ENCODE assay signal across 30 cellular contexts in the genomic region with DNA sequence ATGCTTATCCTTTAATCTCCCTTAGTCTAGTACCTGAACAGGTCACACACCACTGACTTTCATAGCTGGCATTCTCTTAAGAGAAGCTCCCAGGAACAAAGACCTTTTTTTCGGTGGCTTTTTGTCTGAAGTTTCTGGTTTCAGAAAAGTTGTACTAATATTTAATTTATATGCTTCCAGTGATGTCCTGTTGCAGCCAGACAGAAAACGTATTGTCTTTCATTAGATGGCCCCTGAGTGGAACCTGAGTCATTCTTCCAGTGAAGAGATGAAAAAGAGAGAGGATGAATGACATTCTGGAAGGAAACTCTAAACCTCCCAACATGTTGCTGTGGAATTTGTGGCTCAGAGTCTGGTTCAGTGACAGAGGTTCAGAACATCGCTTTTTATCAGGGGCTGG.
"Had no signal": no experiment of that assay in that cellular context is flagged by ENCODE, and none has a peak within 500 bp of the region (broad histone marks: within the 10 kb centered on the region; RNA-seq: fewer than 3 reads in every experiment).

No MANE protein-coding gene starts in this region.

- H3K4me3 Mint-ChIP-seq: dendritic cell treated with granulocyte-macrophage colony-stimulating factor and Interleukin-4, amounts not matched to agents 40 ng/mL and 50 ng/mL, for 4 days; mesothelial cell of epicardium; naive B cell; natural killer cell treated with Interleukin-12 subunit alpha and Interleukin-12 subunit beta and Interleukin-15 and Interleukin-18, amount 100 ng/mL, for 72 hours; neural progenitor cell; stimulated activated effector memory CD8-positive, alpha-beta T cell treated with anti-CD3 and anti-CD28 coated beads, Interleukin-12 subunit alpha, Interleukin-12 subunit beta, amount 100 ng/mL, for 72 hours had no signal

- H3K4me2 ChIP-seq: hepatocyte, neural progenitor cell, smooth muscle cell had no signal

- H3K4me3 ChIP-seq: colonic mucosa, esophagus muscularis mucosa, gastroesophageal sphincter, heart left ventricle, hepatocyte, left lung, mucosa of descending colon, neural progenitor cell, ovary, smooth muscle cell, stomach, thyroid gland, upper lobe of right lung, vagina had no signal

- H3K27ac ChIP-seq: colonic mucosa, esophagus muscularis mucosa, foreskin keratinocyte, gastroesophageal sphincter, heart left ventricle, hepatocyte, left lung, neural progenitor cell, ovary, stomach, thyroid gland, upper lobe of right lung, vagina had no signal

- H3K27ac Mint-ChIP-seq: dendritic cell treated with granulocyte-macrophage colony-stimulating factor and Interleukin-4, amounts not matched to agents 40 ng/mL and 50 ng/mL, for 4 days; mesothelial cell of epicardium; naive B cell; natural killer cell treated with Interleukin-12 subunit alpha and Interleukin-12 subunit beta and Interleukin-15 and Interleukin-18, amount 100 ng/mL, for 72 hours; neural progenitor cell; progenitor cell of endocrine pancreas; stimulated activated effector memory CD8-positive, alpha-beta T cell treated with anti-CD3 and anti-CD28 coated beads, Interleukin-12 subunit alpha, Interleukin-12 subunit beta, amount 100 ng/mL, for 72 hours had no signal

- ATAC-seq: foreskin keratinocyte; gastroesophageal sphincter; heart left ventricle; left lung; mucosa of descending colon; natural killer cell treated with Interleukin-12 subunit alpha and Interleukin-12 subunit beta and Interleukin-15 and Interleukin-18, amount 100 ng/mL, for 72 hours; sciatic nerve; stimulated activated effector memory CD8-positive, alpha-beta T cell treated with anti-CD3 and anti-CD28 coated beads, Interleukin-12 subunit alpha, Interleukin-12 subunit beta, amount 100 ng/mL, for 72 hours; upper lobe of right lung had no signal

- H3K4me1 Mint-ChIP-seq: mesothelial cell of epicardium; naive B cell; stimulated activated effector memory CD8-positive, alpha-beta T cell treated with anti-CD3 and anti-CD28 coated beads, Interleukin-12 subunit alpha, Interleukin-12 subunit beta, amount 100 ng/mL, for 72 hours had no signal

- H3K36me3 Mint-ChIP-seq: mesothelial cell of epicardium; naive B cell; natural killer cell treated with Interleukin-12 subunit alpha and Interleukin-12 subunit beta and Interleukin-15 and Interleukin-18, amount 100 ng/mL, for 72 hours; neural progenitor cell; stimulated activated effector memory CD8-positive, alpha-beta T cell treated with anti-CD3 and anti-CD28 coated beads, Interleukin-12 subunit alpha, Interleukin-12 subunit beta, amount 100 ng/mL, for 72 hours had no signal

- H3K9ac ChIP-seq: neural progenitor cell had no signal

- H3K9me3 Mint-ChIP-seq: stimulated activated effector memory CD8-positive, alpha-beta T cell treated with anti-CD3 and anti-CD28 coated beads, Interleukin-12 subunit alpha, Interleukin-12 subunit beta, amount 100 ng/mL, for 72 hours had no signal

- FAIRE-seq: endothelial cell of umbilical vein, kidney had no signal

- H3K9me3 ChIP-seq: colonic mucosa, ovary, thyroid gland, vagina had no signal

- H3K27me3 Mint-ChIP-seq: dendritic cell treated with granulocyte-macrophage colony-stimulating factor and Interleukin-4, amounts not matched to agents 40 ng/mL and 50 ng/mL, for 4 days; natural killer cell treated with Interleukin-12 subunit alpha and Interleukin-12 subunit beta and Interleukin-15 and Interleukin-18, amount 100 ng/mL, for 72 hours; progenitor cell of endocrine pancreas had no signal

- DNase-seq: colonic mucosa; effector memory CD4-positive, alpha-beta T cell; foreskin keratinocyte; heart left ventricle; kidney; left lung; mesenchymal stem cell; mucosa of descending colon; naive B cell; nucleus accumbens; ovary; stimulated activated CD4-positive, alpha-beta T cell treated with anti-CD3 and anti-CD28 coated beads, Interleukin-2, amount 100 ng/mL, for 24 hours; stimulated activated CD4-positive, alpha-beta T cell treated with anti-CD3 and anti-CD28 coated beads, Interleukin-4, amount 100 ng/mL, for 24 hours; stimulated activated naive CD4-positive, alpha-beta T cell treated with Interleukin-2 at 50 U/mL for 16 hours; stomach; thyroid gland; upper lobe of right lung had no signal

- H3K27me3 ChIP-seq: colonic mucosa, esophagus muscularis mucosa, foreskin keratinocyte, gastroesophageal sphincter, heart left ventricle, hepatocyte, left lung, neural progenitor cell, ovary, stomach, thyroid gland, upper lobe of right lung, vagina had no signal

- H3K36me3 ChIP-seq: colonic mucosa, esophagus muscularis mucosa, gastroesophageal sphincter, heart left ventricle, left lung, neural progenitor cell, ovary, stomach, thyroid gland, upper lobe of right lung, vagina had no signal

- H2AFZ ChIP-seq: hepatocyte, neural progenitor cell had no signal

- H3K79me2 ChIP-seq: hepatocyte had no signal

- H3K4me1 ChIP-seq: colonic mucosa, esophagus muscularis mucosa, foreskin keratinocyte, gastroesophageal sphincter, heart left ventricle, left lung, neural progenitor cell, stomach, thyroid gland, upper lobe of right lung, vagina had no signal
